Comparison of ENCODE assay signal across 14 cellular contexts in genomic region chr19:4300589-4300988, GRCh38. TPM values are rescaled to one million over a fixed set of nuclear protein-coding genes. Genes with fewer than 3 reads are reported as not detected.
"Had no signal": no experiment of that assay in that cellular context is flagged by ENCODE, and none has a peak within 500 bp of the region (broad histone marks: within the 10 kb centered on the region; RNA-seq: fewer than 3 reads in every experiment).

No MANE protein-coding gene starts in this region.

- ATAC-seq: activated T-helper 17 cell treated with anti-CD3 and anti-CD28 coated beads, Interleukin-2, amount 50 U/mL, for 72 hours; right cardiac atrium had no signal

- H3K4me1 Mint-ChIP-seq: activated T-helper 17 cell treated with anti-CD3 and anti-CD28 coated beads, Interleukin-2, amount 50 U/mL, for 72 hours had no signal

- H3K27me3 ChIP-seq: cardiac muscle cell had no signal

- H3K27ac ChIP-seq: cardiac muscle cell, esophagus muscularis mucosa, transverse colon had no signal

- H3K9me3 Mint-ChIP-seq: activated T-helper 17 cell treated with anti-CD3 and anti-CD28 coated beads, Interleukin-2, amount 50 U/mL, for 72 hours had no signal

- H3K4me3 ChIP-seq: cardiac muscle cell, esophagus muscularis mucosa, smooth muscle cell, transverse colon had no signal

- H3K27me3 Mint-ChIP-seq: activated T-helper 17 cell treated with anti-CD3 and anti-CD28 coated beads, Interleukin-2, amount 50 U/mL, for 72 hours had no signal

- H3K9me3 ChIP-seq: esophagus muscularis mucosa, transverse colon had no signal

- H3K36me3 ChIP-seq: cardiac muscle cell, esophagus muscularis mucosa, transverse colon had no signal

- H3K4me2 ChIP-seq: smooth muscle cell had no signal

- H3K27ac Mint-ChIP-seq: progenitor cell of endocrine pancreas had no signal

- DNase-seq: activated CD4-positive, alpha-beta T cell treated with anti-CD3 and anti-CD28 coated beads for 4 hours; hypothalamus; right cardiac atrium; SIG-M5; T-helper 9 cell; transverse colon had no signal

RNA-seq across cellular contexts. Expression of gene TMIGD2, which starts 1.6 kb away (rescaled TPM):
- total RNA-seq: esophagus muscularis mucosa, fibroblast of villous mesenchyme, lower leg skin, progenitor cell of endocrine pancreas, right cardiac atrium, smooth muscle cell had no signal
- polyA plus RNA-seq: smooth muscle cell had no signal

RNA-seq across cellular contexts. Expression of gene FSD1, which starts 3.8 kb away (rescaled TPM):
- total RNA-seq: right cardiac atrium, subcutaneous adipose tissue had no signal
- polyA plus RNA-seq: right cardiac atrium had no signal

RNA-seq across cellular contexts. Expression of gene SHD, which starts 21.5 kb away (rescaled TPM):
- total RNA-seq: activated T-helper 17 cell treated with anti-CD3 and anti-CD28 coated beads, Interleukin-2, amount 50 U/mL, for 72 hours; esophagus muscularis mucosa; fibroblast of villous mesenchyme; lower leg skin; smooth muscle cell; subcutaneous adipose tissue had no signal
- polyA plus RNA-seq: smooth muscle cell had no signal
